ENCODE assay signal across 1 cellular context in genomic region chr9:121133104-121133816, GRCh38.
TF ChIP-seq lines count a peak whose summit lies in the region.

No MANE protein-coding gene starts in this region.

TF ChIP-seq in HepG2, 621 proteins besides CTCF, POLR2A, EP300 and RAD21 (continued from another document):
- TF ChIP-seq ZBTB49 (CRISPR knock-in tag; IDR thresholded peaks at IDR 0.05; ENCODE audit: borderline replicate concordance) (no peak), FLYWCH1 (CRISPR knock-in tag; IDR thresholded peaks at IDR 0.05) (no peak), ZFYVE20 (CRISPR knock-in tag; IDR thresholded peaks at IDR 0.05; ENCODE audit: borderline replicate concordance, low read depth) (no peak), ZNF670 (CRISPR knock-in tag; IDR thresholded peaks at IDR 0.05; ENCODE audit: borderline replicate concordance) (no peak), ZNF44 (CRISPR knock-in tag; IDR thresholded peaks at IDR 0.05) (no peak)
- TF ChIP-seq, protein P1, sequence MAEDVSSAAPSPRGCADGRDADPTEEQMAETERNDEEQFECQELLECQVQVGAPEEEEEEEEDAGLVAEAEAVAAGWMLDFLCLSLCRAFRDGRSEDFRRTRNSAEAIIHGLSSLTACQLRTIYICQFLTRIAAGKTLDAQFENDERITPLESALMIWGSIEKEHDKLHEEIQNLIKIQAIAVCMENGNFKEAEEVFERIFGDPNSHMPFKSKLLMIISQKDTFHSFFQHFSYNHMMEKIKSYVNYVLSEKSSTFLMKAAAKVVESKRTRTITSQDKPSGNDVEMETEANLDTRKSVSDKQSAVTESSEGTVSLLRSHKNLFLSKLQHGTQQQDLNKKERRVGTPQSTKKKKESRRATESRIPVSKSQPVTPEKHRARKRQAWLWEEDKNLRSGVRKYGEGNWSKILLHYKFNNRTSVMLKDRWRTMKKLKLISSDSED (CRISPR knock-in tag; IDR thresholded peaks at IDR 0.05): no peak
- TF ChIP-seq, protein P2, sequence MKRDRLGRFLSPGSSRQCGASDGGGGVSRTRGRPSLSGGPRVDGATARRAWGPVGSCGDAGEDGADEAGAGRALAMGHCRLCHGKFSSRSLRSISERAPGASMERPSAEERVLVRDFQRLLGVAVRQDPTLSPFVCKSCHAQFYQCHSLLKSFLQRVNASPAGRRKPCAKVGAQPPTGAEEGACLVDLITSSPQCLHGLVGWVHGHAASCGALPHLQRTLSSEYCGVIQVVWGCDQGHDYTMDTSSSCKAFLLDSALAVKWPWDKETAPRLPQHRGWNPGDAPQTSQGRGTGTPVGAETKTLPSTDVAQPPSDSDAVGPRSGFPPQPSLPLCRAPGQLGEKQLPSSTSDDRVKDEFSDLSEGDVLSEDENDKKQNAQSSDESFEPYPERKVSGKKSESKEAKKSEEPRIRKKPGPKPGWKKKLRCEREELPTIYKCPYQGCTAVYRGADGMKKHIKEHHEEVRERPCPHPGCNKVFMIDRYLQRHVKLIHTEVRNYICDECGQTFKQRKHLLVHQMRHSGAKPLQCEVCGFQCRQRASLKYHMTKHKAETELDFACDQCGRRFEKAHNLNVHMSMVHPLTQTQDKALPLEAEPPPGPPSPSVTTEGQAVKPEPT (CRISPR knock-in tag; IDR thresholded peaks at IDR 0.05; ENCODE audit: low read depth): no peak
